Comparison of ENCODE assay signal across 22 cellular contexts in genomic region chr5:62115009-62115408, GRCh38.
"Had no signal": no experiment of that assay in that cellular context is flagged by ENCODE, and none has a peak within 500 bp of the region (broad histone marks: within the 10 kb centered on the region; RNA-seq: fewer than 3 reads in every experiment).

No MANE protein-coding gene starts in this region.

- H3K4me1 ChIP-seq: adrenal gland, ascending aorta, right atrium auricular region, tibial artery had no signal

- H3K9me3 ChIP-seq: adrenal gland, ascending aorta, gastroesophageal sphincter, right atrium auricular region, tibial artery had no signal

- H3K4me3 ChIP-seq: adrenal gland, ascending aorta, gastroesophageal sphincter, right atrium auricular region, tibial artery had no signal

- H3K36me3 ChIP-seq: adrenal gland, ascending aorta, brain microvascular endothelial cell, gastroesophageal sphincter, right atrium auricular region, tibial artery, WERI-Rb-1 had no signal

- DNase-seq: activated CD4-positive, alpha-beta T cell treated with anti-CD3 and anti-CD28 coated beads, Interleukin-2, amount 10 ng/mL, durations not matched to agents 7 days and 5 days; activated CD4-positive, CD25-positive, alpha-beta regulatory T cell treated with anti-CD3 and anti-CD28 coated beads, Interleukin-2, amount 50 U/mL, for 72 hours; activated CD8-positive, alpha-beta memory T cell treated with anti-CD3 and anti-CD28 coated beads, Interleukin-2, amount 10 ng/mL, durations not matched to agents 7 days and 5 days; activated CD8-positive, alpha-beta T cell treated with anti-CD3 and anti-CD28 coated beads for 36 hours; activated gamma-delta T cell treated with Interleukin-2 at 50 U/mL for 16 hours; adrenal gland; brain microvascular endothelial cell; central memory CD4-positive, alpha-beta T cell; dermis blood vessel endothelial cell; effector memory CD4-positive, alpha-beta T cell; head of caudate nucleus; hypothalamus; left ventricle myocardium superior; mammary epithelial cell; midbrain; stimulated activated CD4-positive, alpha-beta T cell treated with anti-CD3 and anti-CD28 coated beads, Interleukin-1b, Interleukin-23, amount 100 ng/mL, for 48 hours; stimulated activated naive CD8-positive, alpha-beta T cell treated with anti-CD3 and anti-CD28 coated beads, Interleukin-15, amount 100 ng/mL, for 72 hours; tibial artery; WERI-Rb-1 had no signal

- H3K27ac ChIP-seq: adrenal gland, ascending aorta, brain microvascular endothelial cell, right atrium auricular region, tibial artery, WERI-Rb-1 had no signal

- H3K27me3 ChIP-seq: adrenal gland, ascending aorta, brain microvascular endothelial cell, gastroesophageal sphincter, right atrium auricular region, tibial artery had no signal
